Comparison of ENCODE assay signal across 16 cellular contexts in the genomic region with DNA sequence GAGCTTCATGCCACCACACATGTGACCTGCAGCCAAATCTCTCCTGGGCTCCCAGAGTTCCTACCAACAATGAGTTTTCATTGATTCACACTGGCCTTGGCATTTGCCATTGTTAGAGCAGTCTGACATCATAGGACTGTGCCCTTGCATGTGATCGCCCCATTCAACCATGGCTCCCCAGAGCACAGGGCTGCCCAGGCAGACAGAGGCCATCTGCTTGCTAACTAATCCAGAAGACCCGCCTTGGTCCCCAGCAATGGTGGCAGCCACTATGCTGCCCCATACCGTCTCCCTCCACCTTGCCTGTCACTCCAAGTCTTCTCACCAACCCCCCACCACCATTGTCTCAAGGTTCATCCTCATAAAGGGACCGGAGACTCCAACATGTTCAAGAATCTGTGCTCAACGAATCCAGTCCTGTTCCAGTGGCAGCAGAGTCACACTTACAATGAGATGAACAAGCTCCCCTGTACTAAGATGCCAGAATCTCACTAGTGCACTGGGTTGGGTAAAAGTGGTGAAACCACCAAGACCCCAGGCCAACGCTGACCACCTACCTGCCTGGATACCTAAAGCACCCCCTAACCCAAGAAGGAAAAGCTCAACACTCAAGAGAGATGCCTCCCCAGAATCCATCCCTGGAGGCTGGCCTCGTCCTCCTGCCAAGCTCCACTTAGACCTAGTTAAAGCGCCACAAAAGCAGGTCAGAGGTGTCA.
"Had no signal": no experiment of that assay in that cellular context is flagged by ENCODE, and none has a peak within 500 bp of the region (broad histone marks: within the 10 kb centered on the region; RNA-seq: fewer than 3 reads in every experiment).

No MANE protein-coding gene starts in this region.

- H2AFZ ChIP-seq: hepatocyte had no signal

- H3K4me3 ChIP-seq: hepatocyte, mucosa of descending colon, thyroid gland had no signal

- H3K9me3 ChIP-seq: mucosa of descending colon, thyroid gland had no signal

- H3K9me3 Mint-ChIP-seq: activated naive CD4-positive, alpha-beta T cell treated with anti-CD3 and anti-CD28 coated beads, Interleukin-2, amount 10 ng/mL, durations not matched to agents 7 days and 5 days; activated T-cell treated with anti-CD3 and anti-CD28 coated beads, Interleukin-2, amount 50 U/mL, for 72 hours; memory B cell; stimulated activated naive CD8-positive, alpha-beta T cell treated with anti-CD3 and anti-CD28 coated beads, Interleukin-15, Interleukin-2, amounts not matched to agents 100 ng/mL and 50 ng/mL, for 24 hours; WTC11 had no signal

- H3K4me1 Mint-ChIP-seq: activated CD4-positive, alpha-beta T cell treated with anti-CD3 and anti-CD28 coated beads for 36 hours; activated naive CD4-positive, alpha-beta T cell treated with anti-CD3 and anti-CD28 coated beads, Interleukin-2, amount 10 ng/mL, durations not matched to agents 7 days and 5 days had no signal

- FAIRE-seq: bronchial epithelial cell, frontal cortex had no signal

- DNase-seq: activated effector memory CD4-positive, alpha-beta T cell treated with anti-CD3 and anti-CD28 coated beads, Interleukin-2, amount 50 U/mL, for 16 hours; effector CD8-positive, alpha-beta T cell; glutamatergic neuron; substantia nigra; thyroid gland had no signal

- H3K36me3 Mint-ChIP-seq: activated naive CD4-positive, alpha-beta T cell treated with anti-CD3 and anti-CD28 coated beads, Interleukin-2, amount 10 ng/mL, durations not matched to agents 7 days and 5 days; memory B cell; WTC11 had no signal

- H3K4me3 Mint-ChIP-seq: activated CD4-positive, alpha-beta T cell treated with anti-CD3 and anti-CD28 coated beads for 36 hours; activated naive CD4-positive, alpha-beta T cell treated with anti-CD3 and anti-CD28 coated beads, Interleukin-2, amount 10 ng/mL, durations not matched to agents 7 days and 5 days; activated T-cell treated with anti-CD3 and anti-CD28 coated beads, Interleukin-2, amount 50 U/mL, for 72 hours; memory B cell; neural crest cell; stimulated activated naive CD8-positive, alpha-beta T cell treated with anti-CD3 and anti-CD28 coated beads, Interleukin-15, Interleukin-2, amounts not matched to agents 100 ng/mL and 50 ng/mL, for 24 hours; WTC11 had no signal

- H3K27ac ChIP-seq: hepatocyte, thyroid gland had no signal

- H3K4me2 ChIP-seq: hepatocyte had no signal

- H3K27ac Mint-ChIP-seq: activated CD4-positive, alpha-beta T cell treated with anti-CD3 and anti-CD28 coated beads for 36 hours; activated naive CD4-positive, alpha-beta T cell treated with anti-CD3 and anti-CD28 coated beads, Interleukin-2, amount 10 ng/mL, durations not matched to agents 7 days and 5 days; activated T-cell treated with anti-CD3 and anti-CD28 coated beads, Interleukin-2, amount 50 U/mL, for 72 hours; memory B cell; stimulated activated naive CD8-positive, alpha-beta T cell treated with anti-CD3 and anti-CD28 coated beads, Interleukin-15, Interleukin-2, amounts not matched to agents 100 ng/mL and 50 ng/mL, for 24 hours; WTC11 had no signal

- H3K27me3 ChIP-seq: hepatocyte, thyroid gland had no signal

- H3K79me2 ChIP-seq: hepatocyte had no signal

- H3K36me3 ChIP-seq: thyroid gland had no signal
